In the genomic region with DNA sequence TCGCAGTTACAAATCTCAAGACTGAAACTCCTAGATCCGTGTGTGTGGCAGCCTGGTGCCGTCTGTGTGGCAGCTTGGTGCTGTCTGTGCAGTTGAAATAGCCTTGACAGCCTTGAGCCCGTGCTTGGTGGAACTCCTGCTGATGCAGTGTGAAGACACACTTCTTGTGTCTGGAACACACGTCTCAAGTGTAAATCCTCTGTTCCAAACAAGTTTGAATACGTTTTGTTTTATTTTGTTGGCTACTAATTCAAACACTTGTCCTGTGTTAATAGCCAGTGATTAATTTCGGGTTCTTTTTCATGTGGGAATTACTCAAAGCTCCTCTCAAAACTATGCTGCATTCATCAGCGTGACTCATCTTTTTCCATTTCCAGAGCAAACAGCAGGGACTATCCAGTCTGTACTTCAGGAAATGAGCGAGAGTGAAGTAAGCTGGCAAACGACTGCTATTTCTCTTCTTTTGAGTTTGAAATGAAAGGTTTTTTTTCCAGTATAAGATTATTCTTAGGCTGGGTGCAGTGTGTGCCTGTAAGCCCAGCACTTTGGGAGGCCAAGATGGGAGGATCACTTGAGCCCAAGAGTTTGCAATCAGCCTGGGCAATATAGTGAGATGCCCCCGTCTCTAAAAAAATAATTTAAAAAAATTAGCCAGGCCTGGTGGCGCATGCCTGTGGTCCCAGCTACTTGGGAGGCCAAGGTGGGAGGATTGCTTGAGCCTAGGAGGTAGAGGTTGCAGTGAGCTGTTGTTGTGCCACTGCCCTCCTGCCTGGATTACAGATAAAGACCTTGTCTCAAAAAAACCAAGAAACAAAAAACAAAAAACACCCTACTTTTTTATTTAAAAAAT, we compare ENCODE assay signal across 9 cellular contexts.
DNase-seq lines count a peak whose midpoint lies in the region; ATAC-seq and TF ChIP-seq lines count a peak whose summit lies in the region.
"Had no signal": no experiment of that assay in that cellular context is flagged by ENCODE, and none has a peak within 500 bp of the region (broad histone marks: within the 10 kb centered on the region; RNA-seq: fewer than 3 reads in every experiment).

No MANE protein-coding gene starts in this region.

- DNase-seq in AG09309 (ENCODE audit: low read depth) (peak; percentile 77), HPDE6-E6E7 (ENCODE audit: extremely low spot score) (peak; percentile 78), breast epithelium (ENCODE audit: low spot score in 2 of 2) (no peak), mesothelial cell of epicardium (ENCODE audit: low spot score in 2 of 2, unreplicated experiment in 2 of 2) (no peak)
- DNase-seq in stimulated activated CD4-positive, alpha-beta T cell treated with anti-CD3 and anti-CD28 coated beads, Interleukin-4, amount 100 ng/mL, for 1 hour, result no peak

- TF ChIP-seq POLR2A in breast epithelium (IDR thresholded peaks at IDR 0.05), result no peak

- H3K4me3 Mint-ChIP-seq in mesothelial cell of epicardium, result no peak overlapping the region

- H3K27ac ChIP-seq in breast epithelium, result peak overlapping the region; percentile 22 to 66
- H3K27ac ChIP-seq: cardiac muscle cell had no signal

- no peaks in the 10 kb centered on the region for H3K36me3 Mint-ChIP-seq in mesothelial cell of epicardium

- peaks cover 7% of the 10 kb centered on the region for H3K9me3 Mint-ChIP-seq in mesothelial cell of epicardium

- intact Hi-C loops in breast epithelium (cut with DNase I; ENCODE audit: low total_unique reads), result no loop called here

- H3K27me3 ChIP-seq in breast epithelium, result no peaks in the 10 kb centered on the region
- H3K27me3 ChIP-seq: cardiac muscle cell had no signal

- H3K4me1 ChIP-seq in breast epithelium, result no peaks in the 10 kb centered on the region

- ATAC-seq in GM18498 (IDR thresholded peaks at IDR 0.05; ENCODE audit: unreplicated experiment) (no peak), GM19452 (IDR thresholded peaks at IDR 0.05; ENCODE audit: unreplicated experiment) (no peak)
- no peak for ATAC-seq in activated CD4-positive, CD25-positive, alpha-beta regulatory T cell treated with anti-CD3 and anti-CD28 coated beads, Interleukin-2, amount 50 U/mL, for 24 hours

- H3K27me3 Mint-ChIP-seq in mesothelial cell of epicardium (ENCODE audit: low read depth), result peaks cover 1% of the 10 kb centered on the region

- peaks cover 6% of the 10 kb centered on the region for H3K4me1 Mint-ChIP-seq in mesothelial cell of epicardium

- H3K4me3 ChIP-seq in AG09309 (ENCODE audit: control insufficient read depth, low read depth, low read length) (no peak overlapping the region; the same call in 1 of the 2 replicates), breast epithelium (no peak overlapping the region)
- H3K4me3 ChIP-seq: cardiac muscle cell had no signal

- peaks cover 0 to 4% of the 10 kb centered on the region in 2 donors for H3K9me3 ChIP-seq in breast epithelium

- TF ChIP-seq CTCF in AG09309 (IDR thresholded peaks at IDR 0.05; ENCODE audit: control insufficient read depth, insufficient read depth, low read depth, low read length, missing control alignments) (no peak), breast epithelium (IDR thresholded peaks at IDR 0.05) (no peak), mesothelial cell of epicardium (IDR thresholded peaks at IDR 0.05; ENCODE audit: unreplicated experiment) (no peak)

- H3K36me3 ChIP-seq in breast epithelium, result no peaks in the 10 kb centered on the region
- H3K36me3 ChIP-seq: cardiac muscle cell had no signal

- H3K27ac Mint-ChIP-seq in mesothelial cell of epicardium, result peak overlapping the region; percentile 50

Comparison
In these comparisons a context has a peak if more than half of its experiments do, and no peak if none do; other contexts are left out.
1. DNase-seq: peak in AG09309 (single experiment) and HPDE6-E6E7 (single experiment); none in breast epithelium (0 of 2), mesothelial cell of epicardium (0 of 2) and stimulated activated CD4-positive, alpha-beta T cell treated with anti-CD3 and anti-CD28 coated beads, Interleukin-4, amount 100 ng/mL, for 1 hour (single experiment).